In the genomic region with DNA sequence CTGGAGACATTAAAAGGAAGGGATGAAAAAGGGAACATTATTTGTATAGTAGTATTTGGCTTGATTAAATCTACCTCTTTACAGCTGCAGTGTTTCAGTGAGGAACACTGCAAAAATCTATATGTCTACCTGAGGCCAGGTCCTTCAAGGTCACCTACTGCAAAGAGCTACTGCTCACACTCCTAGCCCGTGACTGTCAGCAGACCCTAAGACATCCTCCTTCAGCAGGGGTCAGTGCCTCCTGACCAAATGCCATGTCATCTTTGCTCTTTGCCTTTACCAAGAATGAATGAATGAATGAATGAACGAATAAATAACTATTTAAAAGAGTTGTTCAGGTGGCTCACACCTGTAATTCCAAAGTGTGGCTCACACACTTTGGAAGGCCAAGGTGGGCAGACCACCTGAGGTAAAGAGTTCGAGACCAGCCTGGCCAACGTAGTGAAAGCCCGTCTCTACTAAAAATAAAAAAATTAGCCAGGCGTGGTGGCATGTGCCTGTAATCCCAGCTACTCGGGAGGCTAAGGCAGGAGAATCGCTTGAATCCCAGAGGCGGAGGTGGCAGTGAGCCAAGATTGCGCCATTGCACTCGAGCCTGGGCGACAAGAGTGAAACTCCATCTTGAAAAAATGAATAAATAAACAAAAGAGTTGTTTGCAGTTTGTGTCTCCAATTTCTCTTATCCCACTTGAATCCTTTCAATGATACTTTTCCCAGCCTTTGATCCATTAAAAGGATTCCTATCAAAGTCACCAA, we compare ENCODE assay signal across 16 cellular contexts.
"Had no signal": no experiment of that assay in that cellular context is flagged by ENCODE, and none has a peak within 500 bp of the region (broad histone marks: within the 10 kb centered on the region; RNA-seq: fewer than 3 reads in every experiment).

No MANE protein-coding gene starts in this region.

- H3K4me3 ChIP-seq: gastroesophageal sphincter, tibial nerve had no signal

- H3K4me1 Mint-ChIP-seq: immature natural killer cell, natural killer cell, T-helper 17 cell had no signal

- H3K79me2 ChIP-seq: parathyroid adenoma had no signal

- H3K4me1 ChIP-seq: parathyroid adenoma, tibial nerve had no signal

- H3K9me3 Mint-ChIP-seq: natural killer cell had no signal

- DNase-seq: activated CD4-positive, alpha-beta T cell treated with anti-CD3 and anti-CD28 coated beads, Interleukin-2, amount 50 U/mL, for 4 hours; cerebellar nuclear complex; cortex of kidney; immature natural killer cell; left ventricle myocardium superior; natural killer cell; stimulated activated CD4-positive, alpha-beta T cell treated with anti-CD3 and anti-CD28 coated beads, Interleukin-12 subunit alpha, Interleukin-12 subunit beta, amount 100 ng/mL, for 4 hours; stimulated activated CD4-positive, alpha-beta T cell treated with anti-CD3 and anti-CD28 coated beads, Interleukin-1b, Interleukin-23, amount 100 ng/mL, for 48 hours; stimulated activated CD8-positive, alpha-beta memory T cell treated with anti-CD3 and anti-CD28 coated beads, Interleukin-4, amount 100 ng/mL, for 48 hours; stimulated activated naive CD4-positive, alpha-beta T cell treated with Interleukin-2 at 50 U/mL for 16 hours; T-helper 17 cell had no signal

- H3K27me3 Mint-ChIP-seq: activated naive CD8-positive, alpha-beta T cell; T-helper 17 cell had no signal

- H3K27ac ChIP-seq: gastroesophageal sphincter, neutrophil, parathyroid adenoma, tibial nerve had no signal

- H2AFZ ChIP-seq: parathyroid adenoma had no signal

- H3K4me3 Mint-ChIP-seq: activated naive CD8-positive, alpha-beta T cell; immature natural killer cell; natural killer cell; T-helper 17 cell had no signal

- H3K36me3 Mint-ChIP-seq: activated naive CD8-positive, alpha-beta T cell; immature natural killer cell; natural killer cell had no signal

- H3K9me3 ChIP-seq: gastroesophageal sphincter, neutrophil, tibial nerve had no signal

- H3K27ac Mint-ChIP-seq: activated naive CD8-positive, alpha-beta T cell; immature natural killer cell; natural killer cell; T-helper 17 cell had no signal

- ATAC-seq: gastroesophageal sphincter, left ventricle myocardium superior, natural killer cell, T-helper 17 cell had no signal

- H3K27me3 ChIP-seq: gastroesophageal sphincter, neutrophil, tibial nerve had no signal

- H3K9ac ChIP-seq: parathyroid adenoma had no signal

- H3K36me3 ChIP-seq: neutrophil had no signal
